ENCODE assay signal across 2 cellular contexts in the genomic region with DNA sequence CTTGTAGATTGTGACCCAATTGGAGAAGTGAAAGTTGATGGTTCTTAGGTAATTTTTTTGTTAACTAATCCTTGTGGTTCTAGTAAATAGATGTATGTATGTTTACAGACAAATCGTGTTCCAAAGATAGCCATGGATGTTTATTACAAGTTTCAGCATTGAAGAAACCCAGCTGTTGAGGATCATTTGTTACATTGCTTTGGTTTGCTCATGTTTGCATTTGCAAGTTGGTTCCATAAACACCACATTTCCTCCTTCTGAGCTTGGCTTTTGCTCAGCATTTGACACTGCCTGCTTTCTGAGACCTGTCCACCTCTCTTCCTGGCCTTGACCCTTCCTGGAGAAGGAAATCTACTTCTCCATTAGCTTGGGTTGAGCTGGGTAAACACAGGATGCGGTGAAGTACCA.
TF ChIP-seq lines count a peak whose summit lies in the region.

No MANE protein-coding gene starts in this region.

TF ChIP-seq in liver, 16 proteins besides CTCF, POLR2A, EP300 and RAD21:
- TF ChIP-seq REST (IDR thresholded peaks at IDR 0.05) (no peak), FOXA1 (IDR thresholded peaks at IDR 0.05) (no peak), HNF4G (IDR thresholded peaks at IDR 0.05) (no peak), NR2F2 (IDR thresholded peaks at IDR 0.05) (peak; percentile 72)
- TF ChIP-seq, protein P1, sequence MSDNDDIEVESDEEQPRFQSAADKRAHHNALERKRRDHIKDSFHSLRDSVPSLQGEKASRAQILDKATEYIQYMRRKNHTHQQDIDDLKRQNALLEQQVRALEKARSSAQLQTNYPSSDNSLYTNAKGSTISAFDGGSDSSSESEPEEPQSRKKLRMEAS (IDR thresholded peaks at IDR 0.05): no peak

TF ChIP-seq in HepG2, 621 proteins besides CTCF, POLR2A, EP300 and RAD21:
- TF ChIP-seq ZNF569 (CRISPR knock-in tag; IDR thresholded peaks at IDR 0.05; ENCODE audit: borderline replicate concordance) (no peak), ZNF556 (CRISPR knock-in tag; IDR thresholded peaks at IDR 0.05; ENCODE audit: borderline replicate concordance) (no peak), ZC3H13 (CRISPR knock-in tag; IDR thresholded peaks at IDR 0.05) (no peak), KDM5B (CRISPR knock-in tag; IDR thresholded peaks at IDR 0.05; ENCODE audit: borderline replicate concordance) (no peak), ZNF33B (CRISPR knock-in tag; IDR thresholded peaks at IDR 0.05) (no peak), SNAI1 (CRISPR knock-in tag; IDR thresholded peaks at IDR 0.05; ENCODE audit: borderline replicate concordance) (no peak)
- TF ChIP-seq, protein P2, sequence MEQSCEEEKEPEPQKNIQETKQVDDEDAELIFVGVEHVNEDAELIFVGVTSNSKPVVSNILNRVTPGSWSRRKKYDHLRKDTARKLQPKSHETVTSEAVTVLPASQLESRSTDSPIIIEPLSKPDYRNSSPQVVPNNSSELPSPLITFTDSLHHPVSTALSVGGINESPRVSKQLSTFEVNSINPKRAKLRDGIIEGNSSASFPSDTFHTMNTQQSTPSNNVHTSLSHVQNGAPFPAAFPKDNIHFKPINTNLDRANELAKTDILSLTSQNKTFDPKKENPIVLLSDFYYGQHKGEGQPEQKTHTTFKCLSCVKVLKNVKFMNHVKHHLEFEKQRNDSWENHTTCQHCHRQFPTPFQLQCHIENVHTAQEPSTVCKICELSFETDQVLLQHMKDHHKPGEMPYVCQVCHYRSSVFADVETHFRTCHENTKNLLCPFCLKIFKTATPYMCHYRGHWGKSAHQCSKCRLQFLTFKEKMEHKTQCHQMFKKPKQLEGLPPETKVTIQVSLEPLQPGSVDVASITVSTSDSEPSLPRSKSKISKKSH (CRISPR knock-in tag; IDR thresholded peaks at IDR 0.05; ENCODE audit: borderline replicate concordance): no peak
